ENCODE assay signal across 1 cellular context in the genomic region with DNA sequence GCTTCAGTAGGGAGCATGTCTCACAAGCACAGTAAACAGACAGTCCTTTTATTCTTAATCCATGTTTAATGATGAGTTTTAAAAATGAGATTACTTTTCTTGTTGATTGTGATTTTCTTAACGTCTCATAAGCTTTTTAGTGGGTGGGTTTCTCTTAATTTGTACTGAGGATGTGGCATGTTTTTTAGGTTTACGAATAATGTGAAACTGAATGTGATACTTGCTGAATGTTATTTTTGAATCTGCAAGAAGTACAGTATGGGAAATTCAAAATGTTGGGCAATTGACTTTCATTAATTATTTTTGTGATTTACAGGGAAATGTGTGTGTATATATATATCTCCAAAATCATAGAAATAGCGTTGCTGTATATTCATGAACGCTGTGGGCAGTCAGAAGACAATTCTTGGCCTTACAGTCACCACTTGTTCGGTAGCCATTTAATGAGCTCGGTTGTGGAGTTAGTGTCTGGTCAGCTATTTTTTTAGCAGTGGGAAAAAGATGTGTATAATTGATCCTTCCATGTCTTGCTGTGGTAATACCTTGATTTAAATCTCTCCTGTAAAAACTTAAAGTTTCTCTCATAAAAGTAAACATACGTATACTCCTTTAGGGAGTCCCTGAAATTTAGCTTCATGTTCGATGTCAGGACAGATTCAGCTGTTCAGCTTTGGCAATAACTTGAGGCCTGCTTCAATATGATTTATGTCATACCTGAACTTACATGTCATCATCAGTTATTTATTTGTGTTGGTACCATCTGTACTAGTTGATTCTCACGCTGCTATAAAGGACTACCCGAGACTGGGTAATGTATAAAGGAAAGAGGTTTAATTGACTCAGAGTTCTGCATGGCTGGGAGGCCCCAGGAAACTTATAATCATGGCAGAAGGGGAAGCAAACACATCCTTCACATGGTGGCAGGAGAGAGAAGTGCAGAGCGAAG.
TF ChIP-seq lines count a peak whose summit lies in the region.

No MANE protein-coding gene starts in this region.

TF ChIP-seq in GM12878, 131 proteins besides CTCF, POLR2A, EP300 and RAD21 (continued from another document):
- TF ChIP-seq, protein P1, sequence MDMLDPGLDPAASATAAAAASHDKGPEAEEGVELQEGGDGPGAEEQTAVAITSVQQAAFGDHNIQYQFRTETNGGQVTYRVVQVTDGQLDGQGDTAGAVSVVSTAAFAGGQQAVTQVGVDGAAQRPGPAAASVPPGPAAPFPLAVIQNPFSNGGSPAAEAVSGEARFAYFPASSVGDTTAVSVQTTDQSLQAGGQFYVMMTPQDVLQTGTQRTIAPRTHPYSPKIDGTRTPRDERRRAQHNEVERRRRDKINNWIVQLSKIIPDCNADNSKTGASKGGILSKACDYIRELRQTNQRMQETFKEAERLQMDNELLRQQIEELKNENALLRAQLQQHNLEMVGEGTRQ (IDR thresholded peaks at IDR 0.05; ENCODE audit: borderline replicate concordance, low read depth, low read length), result no peak
- TF ChIP-seq CREM (IDR thresholded peaks at IDR 0.05; ENCODE audit: low read depth) (no peak), MXI1 (IDR thresholded peaks at IDR 0.05; ENCODE audit: low read depth, low read length) (no peak), SUPT20H (IDR thresholded peaks at IDR 0.05; ENCODE audit: borderline replicate concordance, control insufficient read depth, low read depth, low read length) (no peak), EZH2 (IDR thresholded peaks at IDR 0.05; ENCODE audit: borderline replicate concordance, control insufficient read depth, low read depth, low read length) (no peak)
